ENCODE assay signal across 21 cellular contexts in the genomic region with DNA sequence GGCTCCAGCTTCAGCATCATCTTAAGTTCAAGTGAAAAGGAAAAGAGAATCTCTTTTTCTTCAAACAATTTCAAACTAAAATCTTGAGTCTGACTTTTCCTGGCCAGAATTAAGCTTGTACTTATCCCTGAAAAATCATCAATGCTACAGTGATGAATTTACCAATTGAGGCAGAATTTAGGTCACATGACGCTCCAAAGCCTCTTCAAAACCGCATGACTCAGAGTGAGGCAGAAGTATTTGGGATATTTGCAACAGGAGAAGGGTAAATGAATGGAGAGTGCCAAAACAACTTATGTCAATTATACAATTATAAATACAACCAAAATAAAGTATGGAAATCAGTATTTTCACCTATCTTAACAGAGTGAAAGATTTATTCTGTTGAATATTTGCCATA.
"Had no signal": no experiment of that assay in that cellular context is flagged by ENCODE, and none has a peak within 500 bp of the region (broad histone marks: within the 10 kb centered on the region; RNA-seq: fewer than 3 reads in every experiment).

No MANE protein-coding gene starts in this region.

- H3K4me1 ChIP-seq: adrenal gland, ascending aorta, left ventricle myocardium inferior, pancreas, psoas muscle, stomach, transverse colon had no signal

- H3K36me3 Mint-ChIP-seq: activated naive CD4-positive, alpha-beta T cell treated with anti-CD3 and anti-CD28 coated beads, Interleukin-2, amount 50 U/mL, for 72 hours; natural killer cell had no signal

- H3K9me3 ChIP-seq: adrenal gland, pancreas, psoas muscle, transverse colon had no signal

- H3K4me1 Mint-ChIP-seq: natural killer cell had no signal

- ATAC-seq: activated naive CD4-positive, alpha-beta T cell treated with anti-CD3 and anti-CD28 coated beads, Interleukin-2, amount 50 U/mL, for 72 hours; natural killer cell; pancreas; psoas muscle; right cardiac atrium had no signal

- H3K27ac Mint-ChIP-seq: activated naive CD4-positive, alpha-beta T cell treated with anti-CD3 and anti-CD28 coated beads, Interleukin-2, amount 50 U/mL, for 72 hours; natural killer cell had no signal

- DNase-seq: activated CD4-positive, alpha-beta T cell treated with anti-CD3 and anti-CD28 coated beads, Interleukin-2, amount 50 U/mL, for 1 hour; activated CD4-positive, CD25-positive, alpha-beta regulatory T cell treated with anti-CD3 and anti-CD28 coated beads, Interleukin-2, amount 50 U/mL, for 72 hours; activated gamma-delta T cell treated with Interleukin-2 at 50 U/mL for 16 hours; activated T-cell treated with anti-CD3 and anti-CD28 coated beads, Interleukin-2, amount 50 U/mL, for 1 hour; adrenal gland; hippocampal formation; left ventricle myocardium inferior; midbrain; natural killer cell; pancreas; psoas muscle; right cardiac atrium; stimulated activated CD4-positive, alpha-beta T cell treated with anti-CD3 and anti-CD28 coated beads, Interleukin-1b, Interleukin-23, amount 100 ng/mL, for 48 hours; stomach; transverse colon; WERI-Rb-1 had no signal

- H3K4me3 Mint-ChIP-seq: natural killer cell had no signal

- H3K27me3 ChIP-seq: adrenal gland, ascending aorta, esophagus muscularis mucosa, pancreas, stomach, transverse colon had no signal

- H3K36me3 ChIP-seq: adrenal gland, ascending aorta, esophagus muscularis mucosa, left ventricle myocardium inferior, pancreas, stomach, transverse colon, WERI-Rb-1 had no signal

- H3K4me3 ChIP-seq: adrenal gland, ascending aorta, coronary artery, esophagus muscularis mucosa, left ventricle myocardium inferior, pancreas, psoas muscle, skin epidermis, stomach, transverse colon had no signal

- H3K27ac ChIP-seq: adrenal gland, ascending aorta, coronary artery, esophagus muscularis mucosa, left ventricle myocardium inferior, pancreas, psoas muscle, skin epidermis, stomach, transverse colon, WERI-Rb-1 had no signal
